9 cellular contexts compared by ENCODE assay signal in genomic region chr10:14774797-14775196, GRCh38. TPM values are rescaled to one million over a fixed set of nuclear protein-coding genes. Genes with fewer than 3 reads are reported as not detected.
A peak's percentile ranks its signal among the peaks of the same experiment; 100 is the strongest.
DNase-seq lines count a peak whose midpoint lies in the region; ATAC-seq, FAIRE-seq and TF ChIP-seq lines count a peak whose summit lies in the region.
"Had no signal": no experiment of that assay in that cellular context is flagged by ENCODE, and none has a peak within 500 bp of the region (broad histone marks: within the 10 kb centered on the region; RNA-seq: fewer than 3 reads in every experiment).

FAM107B (minus strand) TSS chr10:14774897; CDS start chr10:14774663, 234 bp downstream.

- intact Hi-C loops in natural killer cell (cut with micrococcal nuclease), result no loop called here

- no peak within 1 kb of the TSS for H2AFZ ChIP-seq in Karpas-422 (ENCODE audit: low read length)

- H3K36me3 ChIP-seq in Karpas-422 (ENCODE audit: insufficient read depth, low read length) (no peaks in the 10 kb centered on the region), endodermal cell (ENCODE audit: control insufficient read depth, insufficient read depth, low read length) (no peaks in the 10 kb centered on the region)

- TF ChIP-seq RAD21 in A549 (conservative IDR thresholded peaks at IDR 0.05 in 1 of 2, IDR thresholded peaks at IDR 0.05 in 1 of 2), result no peak

- peaks cover 5% of the 10 kb centered on the region for H3K27me3 Mint-ChIP-seq in endodermal cell (ENCODE audit: insufficient read depth)
- H3K27me3 Mint-ChIP-seq in natural killer cell (ENCODE audit: low read depth in 2 of 2), result no peaks in the 10 kb centered on the region

- H3K9me3 Mint-ChIP-seq in endodermal cell, result no peaks in the 10 kb centered on the region
- H3K9me3 Mint-ChIP-seq in natural killer cell, result no peaks in the 10 kb centered on the region

- H3K27ac Mint-ChIP-seq in endodermal cell (no peak within 1 kb of the TSS), natural killer cell (no peak within 1 kb of the TSS)

- H3K79me2 ChIP-seq in Karpas-422 (ENCODE audit: low read length), result no peaks in the 10 kb centered on the region

- ATAC-seq in A549, result no peak
- ATAC-seq in natural killer cell, result no peak
- no peak for ATAC-seq in GM21390 (IDR thresholded peaks at IDR 0.05; ENCODE audit: unreplicated experiment)
- ATAC-seq in HG02571 (IDR thresholded peaks at IDR 0.05; ENCODE audit: unreplicated experiment), result no peak
- no peak for ATAC-seq in GM18511 (IDR thresholded peaks at IDR 0.05; ENCODE audit: unreplicated experiment)

- no peaks in the 10 kb centered on the region for H3K27me3 ChIP-seq in Karpas-422 (ENCODE audit: low read length)
- no peaks in the 10 kb centered on the region for H3K27me3 ChIP-seq in endodermal cell (ENCODE audit: control insufficient read depth, insufficient read depth, low read length, poor library complexity, severe bottlenecking)

- H3K4me2 ChIP-seq in A549, result no peak within 1 kb of the TSS
- H3K4me2 ChIP-seq in Karpas-422 (ENCODE audit: low read depth, low read length, poor library complexity, severe bottlenecking), result no peak within 1 kb of the TSS

- H3K27ac ChIP-seq in A549 (peak within 1 kb of the TSS in 1 of 2 experiments; percentile 54; a peak in 2 of 6 replicates), Karpas-422 (ENCODE audit: low read length) (no peak within 1 kb of the TSS), endodermal cell (ENCODE audit: low read depth, low read length) (no peak within 1 kb of the TSS)

- 92% methylated on average over 8 of the region's 8 CpGs for WGBS in A549 (ENCODE audit: missing lambda C conversion rate)
- 88 to 90% methylated on average over 4 to 8 of the region's 8 CpGs for WGBS in endodermal cell (ENCODE audit: insufficient coverage in 1 of 2, insufficient read length in 1 of 2), 2 experiments

- no peaks in the 10 kb centered on the region for H4K20me1 ChIP-seq in Karpas-422 (ENCODE audit: insufficient read depth, low read depth, low read length)

- no peak within 1 kb of the TSS for H3K9ac ChIP-seq in Karpas-422 (ENCODE audit: low read length)
- H3K9ac ChIP-seq in endodermal cell (ENCODE audit: extremely low read depth, low read length, poor library complexity, severe bottlenecking), result no peak within 1 kb of the TSS

- no peak for FAIRE-seq in A549 (lab: Jason Lieb, UNC)

- no peak for TF ChIP-seq CTCF in A549 (IDR thresholded peaks at IDR 0.05)
- TF ChIP-seq CTCF in endodermal cell (conservative IDR thresholded peaks at IDR 0.05), result no peak
- TF ChIP-seq CTCF in natural killer cell (IDR thresholded peaks at IDR 0.05), result no peak

- POLR2A ChIA-PET in A549 (lab: Yijun Ruan, JAX), result no interaction called here

- H3K4me3 Mint-ChIP-seq in endodermal cell, result no peak within 1 kb of the TSS
- no peak within 1 kb of the TSS for H3K4me3 Mint-ChIP-seq in natural killer cell

- H3K36me3 Mint-ChIP-seq in endodermal cell (ENCODE audit: low read depth) (no peaks in the 10 kb centered on the region), natural killer cell (no peaks in the 10 kb centered on the region)

- H3K9me2 ChIP-seq in Karpas-422 (replicated peaks; ENCODE audit: insufficient read depth, low read length), result no peaks in the 10 kb centered on the region

- H3K4me1 Mint-ChIP-seq in endodermal cell (peaks cover 4% of the 10 kb centered on the region), natural killer cell (peaks cover 4 to 6% of the 10 kb centered on the region in 2 donors)

- no peak for TF ChIP-seq EP300 in A549 (IDR thresholded peaks at IDR 0.05)

- H3K4me3 ChIP-seq in A549 (no peak within 1 kb of the TSS), Karpas-422 (ENCODE audit: low read length) (no peak within 1 kb of the TSS), endodermal cell (ENCODE audit: low read length) (no peak within 1 kb of the TSS)

- no peak for TF ChIP-seq POLR2A in A549 (IDR thresholded peaks at IDR 0.05; ENCODE audit: low read length)

- H3K9me3 ChIP-seq in A549, result no peaks in the 10 kb centered on the region
- no peaks in the 10 kb centered on the region for H3K9me3 ChIP-seq in Karpas-422 (ENCODE audit: low read length)
- no peaks in the 10 kb centered on the region for H3K9me3 ChIP-seq in endodermal cell (ENCODE audit: control insufficient read depth, low read length)

- DNase-seq in A549 (ENCODE audit: low read depth in 1 of 2, low spot score in 1 of 2), result no peak
- DNase-seq in Karpas-422, result no peak
- DNase-seq in endodermal cell, result no peak
- no peak for DNase-seq in natural killer cell
- DNase-seq in DMS79 (lab: John Stamatoyannopoulos, UW), result no peak
- DNase-seq: DMS 273 treated with DMSO at 0.1 percent for 48 hours had no signal

- H3K4me1 ChIP-seq in A549 (peaks cover 17% of the 10 kb centered on the region), Karpas-422 (ENCODE audit: low read length) (no peaks in the 10 kb centered on the region), endodermal cell (ENCODE audit: control insufficient read depth, insufficient read depth, low read length) (no peaks in the 10 kb centered on the region)

- CTCF ChIA-PET in A549 (lab: Yijun Ruan, JAX), result interaction anchor here (0.6 kb wide), 1 partner anchor 104 kb away, joined by 3 read pairs; no protein-coding TSS in a partner anchor

TF ChIP-seq in A549, 52 proteins besides CTCF, POLR2A, EP300 and RAD21:
- TF ChIP-seq REST (IDR thresholded peaks at IDR 0.05), result no peak
- no peak for TF ChIP-seq FOXS1 (CRISPR knock-in tag; IDR thresholded peaks at IDR 0.05)
- no peak for TF ChIP-seq JUNB (IDR thresholded peaks at IDR 0.05)
- TF ChIP-seq CHD4 (IDR thresholded peaks at IDR 0.05; ENCODE audit: borderline replicate concordance), result no peak
- TF ChIP-seq CHD2 (IDR thresholded peaks at IDR 0.05; ENCODE audit: low read length, partially characterized antibody), result no peak

RNA-seq across cellular contexts. Expression of gene FAM107B, which starts in this region (rescaled TPM):
- polyA plus RNA-seq in A549 (2011; rRNA removed) (145 and 173 TPM in 2 replicates), A549 (2017; fragmentation: RNase III; extraction: RNeasy Plus Mini Kit Qiagen cat#74134 plus additional on column Dnase treatment) (99.9 to 107 TPM (median 103 TPM) in 3 replicates)
- 20.7 and 22.5 TPM in 2 replicates for polyA plus RNA-seq in A549 (2012; cell fraction: cytosol; rRNA removed)
- 8.7 and 17.9 TPM in 2 replicates for polyA plus RNA-seq in A549 (2012; cell fraction: nucleus; rRNA removed)
- polyA minus RNA-seq in A549 (2011; rRNA and poly(A)+ RNA removed), result 40.8 and 40.9 TPM in 2 replicates
- total RNA-seq in Karpas-422 (2014; rRNA removed; shearing (Covaris generic); ENCODE audit: low replicate concordance), result 110 and 158 TPM in 2 replicates
- total RNA-seq in endodermal cell (10 to 100 TPM; 16.0 to 24.0 TPM), natural killer cell (100 to 1,000 TPM; 165 to 226 (median 224) TPM)
- 42.1 TPM for polyA plus RNA-seq in endodermal cell (2013, experiment 1 of 2)
- polyA plus RNA-seq in endodermal cell (2013, experiment 2 of 2), result 38.6 TPM
